Comparison of ENCODE assay signal across 9 cellular contexts in the genomic region with DNA sequence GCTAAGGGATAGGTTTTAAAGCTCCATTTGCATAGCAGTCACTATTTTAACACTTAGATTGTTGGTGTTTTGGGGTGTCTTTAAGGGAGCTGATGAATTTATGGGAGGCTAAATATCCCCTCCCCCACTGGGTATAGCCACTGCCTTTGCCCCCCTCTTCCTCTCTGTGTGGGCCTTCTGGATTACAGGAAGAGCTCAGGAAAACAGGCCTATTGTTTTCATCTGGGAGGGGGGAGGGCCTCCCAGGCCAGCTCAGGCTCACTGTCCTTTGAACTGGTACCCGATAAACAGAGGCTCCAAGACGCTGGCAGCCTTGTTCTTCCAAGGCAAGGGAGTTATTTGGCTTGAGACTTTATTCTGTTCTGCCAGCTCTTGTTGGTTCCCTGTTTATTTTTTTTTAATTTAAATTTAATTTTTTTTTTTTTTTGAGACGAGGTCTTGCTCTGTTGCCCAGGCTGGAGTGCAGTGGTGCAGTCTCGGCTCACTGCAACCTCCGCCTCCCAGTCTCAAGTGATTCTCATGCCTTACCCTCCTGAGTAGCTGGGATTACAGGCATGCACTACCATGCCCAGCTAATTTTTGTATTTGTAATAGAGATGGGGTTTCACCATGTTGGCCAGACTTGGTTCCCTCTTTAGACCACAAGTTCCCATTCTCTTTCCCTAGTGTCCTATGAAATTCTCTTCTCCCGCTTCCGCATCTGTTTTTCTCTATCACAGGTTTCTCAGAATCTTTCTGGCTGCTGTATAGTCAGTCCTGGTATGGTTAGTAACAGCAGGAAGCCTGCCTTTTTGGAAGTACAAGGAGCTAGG. TPM values are rescaled to one million over a fixed set of nuclear protein-coding genes. Genes with fewer than 3 reads are reported as not detected.
DNase-seq lines count a peak whose midpoint lies in the region; ATAC-seq and TF ChIP-seq lines count a peak whose summit lies in the region.
"Had no signal": no experiment of that assay in that cellular context is flagged by ENCODE, and none has a peak within 500 bp of the region (broad histone marks: within the 10 kb centered on the region; RNA-seq: fewer than 3 reads in every experiment).

No MANE protein-coding gene starts in this region.

- peaks cover 3 to 17% of the 10 kb centered on the region in 2 donors for H3K4me1 ChIP-seq in breast epithelium
- H3K4me1 ChIP-seq in iPS-18a (ENCODE audit: control insufficient read depth, low read depth, low read length): peaks cover 44% of the 10 kb centered on the region
- H3K4me1 ChIP-seq in psoas muscle: peaks cover 12% of the 10 kb centered on the region

- TF ChIP-seq POLR2A in breast epithelium (IDR thresholded peaks at IDR 0.05): no peak

- peak in 1 of 4 donors; percentile 37 for ATAC-seq in psoas muscle
- ATAC-seq in GM19324 (IDR thresholded peaks at IDR 0.05; ENCODE audit: low FRiP score, unreplicated experiment): no peak

- no peaks in the 10 kb centered on the region for H3K27me3 ChIP-seq in breast epithelium
- no peaks in the 10 kb centered on the region for H3K27me3 ChIP-seq in iPS-18a (ENCODE audit: control insufficient read depth, insufficient read depth, low read length)
- H3K27me3 ChIP-seq in psoas muscle (ENCODE audit: insufficient read depth in 3 of 3, low read length in 2 of 3): no peaks in the 10 kb centered on the region

- H3K4me3 ChIP-seq in breast epithelium (peak overlapping the region in 2 of 3 donors; percentile 39 to 60), iPS-18a (ENCODE audit: low read length) (peak overlapping the region; percentile 44), psoas muscle (peak overlapping the region; percentile 32)
- H3K4me3 ChIP-seq: coronary artery had no signal

- H3K9me3 ChIP-seq in breast epithelium (no peaks in the 10 kb centered on the region), iPS-18a (ENCODE audit: control insufficient read depth, low read depth, low read length) (no peaks in the 10 kb centered on the region), psoas muscle (no peaks in the 10 kb centered on the region)

- H3K9ac ChIP-seq in iPS-18a (ENCODE audit: low read length): peak overlapping the region; percentile 45

- no peak for TF ChIP-seq CTCF in breast epithelium (IDR thresholded peaks at IDR 0.05)
- TF ChIP-seq CTCF in psoas muscle (IDR thresholded peaks at IDR 0.05): no peak

- 60 to 73% (median 60%) methylated on average over 7 of the region's 7 CpGs for WGBS in psoas muscle, 3 donors

- H3K27ac ChIP-seq in breast epithelium: peak overlapping the region; percentile 83 to 90
- peak overlapping the region; percentile 86 for H3K27ac ChIP-seq in iPS-18a (ENCODE audit: low read length)
- peak overlapping the region; percentile 65 for H3K27ac ChIP-seq in psoas muscle

- intact Hi-C loops in breast epithelium (cut with DNase I; ENCODE audit: low total_unique reads): no loop called here
- intact Hi-C loops in psoas muscle (cut with DNase I): no loop called here

- H3K36me3 ChIP-seq in breast epithelium (no peaks in the 10 kb centered on the region), iPS-18a (ENCODE audit: control insufficient read depth, low read depth, low read length) (no peaks in the 10 kb centered on the region), psoas muscle (ENCODE audit: insufficient read depth in 1 of 2, low read depth in 1 of 2) (no peaks in the 10 kb centered on the region)

- DNase-seq in GM03348 (ENCODE audit: low spot score) (peak; percentile 31), breast epithelium (ENCODE audit: low spot score in 2 of 2) (peak in 1 of 2 donors; percentile 45), psoas muscle (no peak), T-helper 1 cell (no peak), NCI-H1092 (lab: John Stamatoyannopoulos, UW) (no peak)
- no peak for DNase-seq in activated CD4-positive, alpha-beta T cell treated with anti-CD3 and anti-CD28 coated beads, Interleukin-2, amount 50 U/mL, for 48 hours

RNA-seq across cellular contexts. Expression of gene MINK1, which starts 25.1 kb away (rescaled TPM):
- total RNA-seq in breast epithelium: 10 to 100 TPM; 25.9 to 58.7 (median 42.0) TPM
- total RNA-seq in psoas muscle: 10 to 100 TPM; 15.8 to 23.8 (median 20.8) TPM
- 10 to 100 TPM in 2 of 3 donors, 1 to 10 TPM in 1; 8.9 to 19.2 (median 14.2) TPM for polyA plus RNA-seq in psoas muscle

RNA-seq across cellular contexts. Expression of gene C17orf107, which starts 41.1 kb away (rescaled TPM):
- total RNA-seq in breast epithelium (10 to 100 TPM in 1 of 3 donors, 1 to 10 TPM in 1, not detected in 1; 3.9 to 10.5 TPM), psoas muscle (under 1 TPM in 2 of 4 donors, not detected in 2; 0.20 to 0.30 TPM)
- polyA plus RNA-seq in psoas muscle: under 1 TPM; 0.01 to 0.10 (median 0.03) TPM

RNA-seq across cellular contexts. Expression of gene CHRNE, which starts 44.6 kb away (rescaled TPM):
- 1 to 10 TPM in 1 of 3 donors, under 1 TPM in 2; 0.16 to 2.0 (median 0.73) TPM for total RNA-seq in breast epithelium
- 1 to 10 TPM in 1 of 4 donors, under 1 TPM in 3; 0.19 to 1.1 (median 0.28) TPM for total RNA-seq in psoas muscle
- under 1 TPM; 0.16 to 0.70 (median 0.56) TPM for polyA plus RNA-seq in psoas muscle

RNA-seq across cellular contexts. Expression of gene PLD2, which starts 51.3 kb away (rescaled TPM):
- total RNA-seq in breast epithelium: 10 to 100 TPM; 17.1 to 40.6 (median 30.3) TPM
- total RNA-seq in psoas muscle: 1 to 10 TPM; 3.7 to 7.5 (median 4.3) TPM
- polyA plus RNA-seq in psoas muscle: 1 to 10 TPM; 2.4 to 4.2 (median 3.0) TPM
